11 cellular contexts compared by ENCODE assay signal in the genomic region with DNA sequence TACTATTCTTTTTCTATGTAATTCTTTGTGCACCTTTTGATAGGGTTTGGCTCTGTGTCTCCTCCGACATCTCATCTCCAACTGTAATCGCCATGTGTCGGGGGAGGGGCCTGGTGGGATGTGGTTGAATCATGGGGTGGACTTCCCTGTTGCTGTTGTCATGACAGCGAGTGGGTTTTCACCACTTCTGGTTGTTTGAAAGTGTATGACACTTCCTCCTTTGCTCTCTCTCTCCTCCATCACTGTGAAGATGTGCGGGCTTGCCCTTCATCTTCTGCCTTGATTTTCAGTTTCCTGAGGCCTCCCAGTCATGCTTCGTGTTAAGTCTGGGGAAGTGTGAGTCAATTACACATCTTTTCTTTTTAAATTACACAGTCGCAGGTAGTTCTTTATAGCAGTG.
DNase-seq lines count a peak whose midpoint lies in the region; ATAC-seq lines count a peak whose summit lies in the region.
"Had no signal": no experiment of that assay in that cellular context is flagged by ENCODE, and none has a peak within 500 bp of the region (broad histone marks: within the 10 kb centered on the region; RNA-seq: fewer than 3 reads in every experiment).

No MANE protein-coding gene starts in this region.

- H3K4me3 ChIP-seq in Jurkat, Clone E6-1 (ENCODE audit: low read length), result peak overlapping the region; percentile 13

- peak; percentile 94 for DNase-seq in Jurkat, Clone E6-1 (ENCODE audit: low read depth, low spot score)
- peak in 3 of 5 donors; percentile 4 to 64 (median 11) for DNase-seq in T-helper 1 cell
- DNase-seq in activated T-helper 9 cell treated with anti-CD3 and anti-CD28 coated beads, Interleukin-2, amount 50 U/mL, for 16 hours (ENCODE audit: low read depth), result peak; percentile 7
- DNase-seq in stimulated activated CD4-positive, alpha-beta T cell treated with anti-CD3 and anti-CD28 coated beads, Interleukin-4, amount 100 ng/mL, for 1 hour, result peak; percentile 5
- DNase-seq in NCI-H128 (lab: John Stamatoyannopoulos, UW; ENCODE audit: unreplicated experiment), result no peak
- no peak for DNase-seq in NCI-H2029 treated with DMSO at 0.1 percent for 48 hours (lab: John Stamatoyannopoulos, UW)
- DNase-seq: dermis blood vessel endothelial cell, NCI-H1417 treated with DMSO at 0.1 percent for 48 hours, NCI-H524 treated with DMSO at 0.1 percent for 48 hours had no signal

- ATAC-seq in HG03025 (IDR thresholded peaks at IDR 0.05; ENCODE audit: low FRiP score, unreplicated experiment) (no peak), GM19455 (IDR thresholded peaks at IDR 0.05; ENCODE audit: unreplicated experiment) (no peak)

Comparison
In these comparisons a context has a peak if more than half of its experiments do, and no peak if none do; other contexts are left out.
1. DNase-seq: peak in Jurkat, Clone E6-1 (single experiment), T-helper 1 cell (3 of 5), activated T-helper 9 cell treated with anti-CD3 and anti-CD28 coated beads, Interleukin-2, amount 50 U/mL, for 16 hours (single experiment) and stimulated activated CD4-positive, alpha-beta T cell treated with anti-CD3 and anti-CD28 coated beads, Interleukin-4, amount 100 ng/mL, for 1 hour (single experiment); none in NCI-H128 (single experiment) and NCI-H2029 treated with DMSO at 0.1 percent for 48 hours (single experiment).